26 cellular contexts compared by ENCODE assay signal in genomic region chr9:33913541-33913940, GRCh38.
"Had no signal": no experiment of that assay in that cellular context is flagged by ENCODE, and none has a peak within 500 bp of the region (broad histone marks: within the 10 kb centered on the region; RNA-seq: fewer than 3 reads in every experiment).

No MANE protein-coding gene starts in this region.

- H3K4me3 ChIP-seq: ascending aorta, gastroesophageal sphincter, hepatocyte, left ventricle myocardium inferior, lung, mucosa of descending colon, spleen, upper lobe of right lung had no signal

- H3K27me3 ChIP-seq: ascending aorta, gastroesophageal sphincter, hepatocyte, spleen, upper lobe of right lung had no signal

- H3K27ac ChIP-seq: ascending aorta, gastroesophageal sphincter, hepatocyte, left ventricle myocardium inferior, spleen, upper lobe of right lung had no signal

- H3K9me3 ChIP-seq: ascending aorta, gastroesophageal sphincter, left ventricle myocardium inferior, mucosa of descending colon, SK-N-SH, spleen, upper lobe of right lung had no signal

- H3K4me1 Mint-ChIP-seq: activated CD4-positive, alpha-beta T cell treated with anti-CD3 and anti-CD28 coated beads, Interleukin-2, amount 10 ng/mL, durations not matched to agents 7 days and 5 days; activated naive CD8-positive, alpha-beta T cell treated with anti-CD3 and anti-CD28 coated beads for 36 hours; brain; stimulated activated naive CD8-positive, alpha-beta T cell treated with anti-CD3 and anti-CD28 coated beads, Interleukin-15, amount 100 ng/mL, for 72 hours had no signal

- H3K9me3 Mint-ChIP-seq: activated CD4-positive, alpha-beta T cell treated with anti-CD3 and anti-CD28 coated beads, Interleukin-2, amount 10 ng/mL, durations not matched to agents 7 days and 5 days; activated naive CD8-positive, alpha-beta T cell treated with anti-CD3 and anti-CD28 coated beads for 36 hours; activated T-cell treated with anti-CD3 and anti-CD28 coated beads, Interleukin-2, amount 50 U/mL, for 72 hours; brain; natural killer cell treated with Interleukin-12 subunit alpha and Interleukin-12 subunit beta and Interleukin-15 and Interleukin-18, amount 100 ng/mL, for 72 hours; stimulated activated naive CD8-positive, alpha-beta T cell treated with anti-CD3 and anti-CD28 coated beads, Interleukin-15, amount 100 ng/mL, for 72 hours; T-helper 1 cell treated with Interleukin-12 subunit alpha and Interleukin-12 subunit beta and Interleukin-4 antibody, amounts not matched to agents 30 μg/mL and 1 μg/mL, for 36 hours had no signal

- H3K27me3 Mint-ChIP-seq: activated CD4-positive, alpha-beta T cell treated with anti-CD3 and anti-CD28 coated beads, Interleukin-2, amount 10 ng/mL, durations not matched to agents 7 days and 5 days; activated naive CD8-positive, alpha-beta T cell treated with anti-CD3 and anti-CD28 coated beads for 36 hours; natural killer cell treated with Interleukin-12 subunit alpha and Interleukin-12 subunit beta and Interleukin-15 and Interleukin-18, amount 100 ng/mL, for 72 hours; stimulated activated naive CD8-positive, alpha-beta T cell treated with anti-CD3 and anti-CD28 coated beads, Interleukin-15, amount 100 ng/mL, for 72 hours had no signal

- DNase-seq: activated CD4-positive, alpha-beta T cell treated with anti-CD3 and anti-CD28 coated beads for 1 hour; activated CD4-positive, alpha-beta T cell treated with anti-CD3 and anti-CD28 coated beads, Interleukin-2, amount 10 ng/mL, durations not matched to agents 7 days and 5 days; activated effector memory CD4-positive, alpha-beta T cell treated with anti-CD3 and anti-CD28 coated beads, Interleukin-2, amount 50 U/mL, for 16 hours; activated naive CD8-positive, alpha-beta T cell treated with anti-CD3 and anti-CD28 coated beads for 36 hours; activated T-cell treated with anti-CD3 and anti-CD28 coated beads for 4 hours; activated T-cell treated with anti-CD3 and anti-CD28 coated beads, Interleukin-2, amount 50 U/mL, for 72 hours; effector CD4-positive, alpha-beta T cell; islet precursor cell; left ventricle myocardium inferior; mucosa of descending colon; posterior cingulate gyrus; right cardiac atrium; SK-N-SH; spleen; stimulated activated naive CD8-positive, alpha-beta T cell treated with anti-CD3 and anti-CD28 coated beads, Interleukin-15, amount 100 ng/mL, for 72 hours; substantia nigra; SW 1271; T1000; upper lobe of right lung had no signal

- ATAC-seq: activated T-cell treated with anti-CD3 and anti-CD28 coated beads, Interleukin-2, amount 50 U/mL, for 72 hours; gastroesophageal sphincter; mucosa of descending colon; natural killer cell treated with Interleukin-12 subunit alpha and Interleukin-12 subunit beta and Interleukin-15 and Interleukin-18, amount 100 ng/mL, for 72 hours; right cardiac atrium; stimulated activated naive CD8-positive, alpha-beta T cell treated with anti-CD3 and anti-CD28 coated beads, Interleukin-15, amount 100 ng/mL, for 72 hours; upper lobe of right lung had no signal

- H3K4me3 Mint-ChIP-seq: activated CD4-positive, alpha-beta T cell treated with anti-CD3 and anti-CD28 coated beads, Interleukin-2, amount 10 ng/mL, durations not matched to agents 7 days and 5 days; activated naive CD8-positive, alpha-beta T cell treated with anti-CD3 and anti-CD28 coated beads for 36 hours; activated T-cell treated with anti-CD3 and anti-CD28 coated beads, Interleukin-2, amount 50 U/mL, for 72 hours; brain; natural killer cell treated with Interleukin-12 subunit alpha and Interleukin-12 subunit beta and Interleukin-15 and Interleukin-18, amount 100 ng/mL, for 72 hours; stimulated activated naive CD8-positive, alpha-beta T cell treated with anti-CD3 and anti-CD28 coated beads, Interleukin-15, amount 100 ng/mL, for 72 hours; T-helper 1 cell treated with Interleukin-12 subunit alpha and Interleukin-12 subunit beta and Interleukin-4 antibody, amounts not matched to agents 30 μg/mL and 1 μg/mL, for 36 hours had no signal

- H3K4me2 ChIP-seq: hepatocyte, SK-N-SH had no signal

- H3K4me1 ChIP-seq: gastroesophageal sphincter, spleen, upper lobe of right lung had no signal

- H2AFZ ChIP-seq: hepatocyte had no signal

- H3K9ac ChIP-seq: SK-N-SH had no signal

- H3K27ac Mint-ChIP-seq: activated CD4-positive, alpha-beta T cell treated with anti-CD3 and anti-CD28 coated beads, Interleukin-2, amount 10 ng/mL, durations not matched to agents 7 days and 5 days; activated naive CD8-positive, alpha-beta T cell treated with anti-CD3 and anti-CD28 coated beads for 36 hours; T-helper 1 cell treated with Interleukin-12 subunit alpha and Interleukin-12 subunit beta and Interleukin-4 antibody, amounts not matched to agents 30 μg/mL and 1 μg/mL, for 36 hours had no signal

- H3K9me2 ChIP-seq: SK-N-SH had no signal
